Comparison of ENCODE assay signal across 8 cellular contexts in genomic region chr7:25069900-25070443, GRCh38. TPM values are rescaled to one million over a fixed set of nuclear protein-coding genes. Genes with fewer than 3 reads are reported as not detected.
DNase-seq lines count a peak whose midpoint lies in the region; ATAC-seq and TF ChIP-seq lines count a peak whose summit lies in the region.

No MANE protein-coding gene starts in this region.

- peaks cover 5% of the 10 kb centered on the region for H3K4me1 ChIP-seq in CD4-positive, alpha-beta memory T cell (ENCODE audit: insufficient read depth, low read length)
- H3K4me1 ChIP-seq in endodermal cell (ENCODE audit: control insufficient read depth, insufficient read depth, low read length), result no peaks in the 10 kb centered on the region

- 0 to 39% methylated on average over 7 to 11 of the region's 11 CpGs for WGBS in endodermal cell (ENCODE audit: insufficient coverage in 1 of 2, insufficient read length in 1 of 2), 2 experiments

- H3K27me3 ChIP-seq in CD4-positive, alpha-beta memory T cell (ENCODE audit: insufficient read depth, low read length), result no peaks in the 10 kb centered on the region
- H3K27me3 ChIP-seq in endodermal cell (ENCODE audit: control insufficient read depth, insufficient read depth, low read length, poor library complexity, severe bottlenecking), result no peaks in the 10 kb centered on the region

- no peak overlapping the region for H3K9ac ChIP-seq in endodermal cell (ENCODE audit: extremely low read depth, low read length, poor library complexity, severe bottlenecking)

- no peak overlapping the region for H3K4me3 ChIP-seq in CD4-positive, alpha-beta memory T cell (ENCODE audit: low read length in 2 of 2)
- H3K4me3 ChIP-seq in endodermal cell (ENCODE audit: low read length), result no peak overlapping the region

- H3K36me3 ChIP-seq in CD4-positive, alpha-beta memory T cell (ENCODE audit: insufficient read depth, low read length), result no peaks in the 10 kb centered on the region
- H3K36me3 ChIP-seq in endodermal cell (ENCODE audit: control insufficient read depth, insufficient read depth, low read length), result no peaks in the 10 kb centered on the region

- peak overlapping the region in 2 of 7 donors; percentile 44 to 51 for H3K27ac Mint-ChIP-seq in CD4-positive, alpha-beta memory T cell
- H3K27ac Mint-ChIP-seq in endodermal cell (no peak overlapping the region), mesothelial cell of epicardium (no peak overlapping the region)

- CTCF ChIA-PET in CD4-positive, alpha-beta memory T cell (lab: Charles Lee; ENCODE audit: partially characterized antibody), result interaction anchor here (0.6 to 8.2 kb wide), 30 partner anchors 8 to 262 kb away, joined by 3 to 123 read pairs (median 6); partner anchors contain the start of genes CYCS and OSBPL3

- intact Hi-C loops in CD4-positive, alpha-beta memory T cell (cut with micrococcal nuclease), result loop anchor here (1.0 to 5.0 kb wide), 5 partner anchors 42 to 258 kb away; no protein-coding TSS in a partner anchor

- TF ChIP-seq CTCF in endodermal cell (conservative IDR thresholded peaks at IDR 0.05) (peak; percentile 98), mesothelial cell of epicardium (IDR thresholded peaks at IDR 0.05; ENCODE audit: unreplicated experiment) (peak; percentile 95)

- peaks cover 0 to 7% (median 4%) of the 10 kb centered on the region in 4 donors for H3K4me1 Mint-ChIP-seq in CD4-positive, alpha-beta memory T cell
- H3K4me1 Mint-ChIP-seq in endodermal cell, result peaks cover 12% of the 10 kb centered on the region
- peaks cover 5% of the 10 kb centered on the region for H3K4me1 Mint-ChIP-seq in mesothelial cell of epicardium

- POLR2A ChIA-PET in CD4-positive, alpha-beta memory T cell (lab: Charles Lee; ENCODE audit: partially characterized antibody), result interaction anchor here (0.6 to 1.7 kb wide), 8 partner anchors 42 to 257 kb away, joined by 3 to 30 read pairs (median 5); partner anchors contain the start of gene OSBPL3

- no peaks in the 10 kb centered on the region for H3K36me3 Mint-ChIP-seq in CD4-positive, alpha-beta memory T cell
- H3K36me3 Mint-ChIP-seq in endodermal cell (ENCODE audit: low read depth), result no peaks in the 10 kb centered on the region
- no peaks in the 10 kb centered on the region for H3K36me3 Mint-ChIP-seq in mesothelial cell of epicardium

- no peaks in the 10 kb centered on the region for H3K9me3 ChIP-seq in CD4-positive, alpha-beta memory T cell (ENCODE audit: control insufficient read depth in 1 of 2, low read length in 2 of 2)
- H3K9me3 ChIP-seq in endodermal cell (ENCODE audit: control insufficient read depth, low read length), result no peaks in the 10 kb centered on the region

- peak; percentile 43 to 57 (median 54) for DNase-seq in CD4-positive, alpha-beta memory T cell
- DNase-seq in HCEC 1CT, result peak; percentile 79
- DNase-seq in NCI-H345 (lab: John Stamatoyannopoulos, UW), result peak; percentile 65
- DNase-seq in activated CD4-positive, CD25-positive, alpha-beta regulatory T cell treated with anti-CD3 and anti-CD28 coated beads, Interleukin-2, amount 50 U/mL, for 16 hours (ENCODE audit: low read depth, low spot score), result peak; percentile 14
- DNase-seq in endodermal cell, result peak; percentile 77
- DNase-seq in mesothelial cell of epicardium (ENCODE audit: low spot score in 2 of 2, unreplicated experiment in 2 of 2), result peak in 1 of 2 experiments; percentile 64
- DNase-seq in stimulated activated naive CD4-positive, alpha-beta T cell treated with Interleukin-2 at 50 U/mL for 16 hours (lab: John Stamatoyannopoulos, UW), result peak; percentile 29

- H3K27me3 Mint-ChIP-seq in CD4-positive, alpha-beta memory T cell, result no peaks in the 10 kb centered on the region
- H3K27me3 Mint-ChIP-seq in endodermal cell (ENCODE audit: insufficient read depth), result no peaks in the 10 kb centered on the region
- peaks cover 11% of the 10 kb centered on the region for H3K27me3 Mint-ChIP-seq in mesothelial cell of epicardium (ENCODE audit: low read depth)

- no peaks in the 10 kb centered on the region for H3K9me3 Mint-ChIP-seq in CD4-positive, alpha-beta memory T cell
- H3K9me3 Mint-ChIP-seq in endodermal cell (no peaks in the 10 kb centered on the region), mesothelial cell of epicardium (no peaks in the 10 kb centered on the region)

- H3K27ac ChIP-seq in CD4-positive, alpha-beta memory T cell (ENCODE audit: low read depth, low read length), result no peak overlapping the region
- no peak overlapping the region for H3K27ac ChIP-seq in endodermal cell (ENCODE audit: low read depth, low read length)

- H3K4me3 Mint-ChIP-seq in CD4-positive, alpha-beta memory T cell, result no peak overlapping the region
- peak overlapping the region; percentile 37 for H3K4me3 Mint-ChIP-seq in endodermal cell
- peak overlapping the region; percentile 30 for H3K4me3 Mint-ChIP-seq in mesothelial cell of epicardium

- no peak for ATAC-seq in HG03521 (IDR thresholded peaks at IDR 0.05; ENCODE audit: unreplicated experiment)

RNA-seq across cellular contexts. Expression of gene CYCS, which starts 55.1 kb away (rescaled TPM):
- 10 to 100 TPM; 46.9 to 54.2 TPM for total RNA-seq in CD4-positive, alpha-beta memory T cell
- polyA plus RNA-seq in CD4-positive, alpha-beta memory T cell, result 100 to 1,000 TPM; 110 to 157 TPM
- total RNA-seq in endodermal cell (100 to 1,000 TPM; 118 to 126 TPM), mesothelial cell of epicardium (46.8 to 51.6 TPM (median 48.2 TPM) in 3 replicates)
- polyA plus RNA-seq in endodermal cell (2013, experiment 1 of 2), result 118 TPM
- 119 TPM for polyA plus RNA-seq in endodermal cell (2013, experiment 2 of 2)

Comparison
In these comparisons a context has a peak if more than half of its experiments do, and no peak if none do; other contexts are left out.
1. H3K4me3 Mint-ChIP-seq: peak in endodermal cell (single experiment) and mesothelial cell of epicardium (single experiment); none in CD4-positive, alpha-beta memory T cell (0 of 8).